ENCODE assay signal across 8 cellular contexts in genomic region chr1:156927215-156928042, GRCh38. TPM values are rescaled to one million over a fixed set of nuclear protein-coding genes. Genes with fewer than 3 reads are reported as not detected.
A peak's percentile ranks its signal among the peaks of the same experiment; 100 is the strongest.
DNase-seq lines count a peak whose midpoint lies in the region; ATAC-seq and TF ChIP-seq lines count a peak whose summit lies in the region.

No MANE protein-coding gene starts in this region.

- peaks cover 75% of the 10 kb centered on the region for H3K27me3 Mint-ChIP-seq in activated T-helper 1 cell treated with anti-CD3 and anti-CD28 coated beads, Interleukin-12 subunit alpha, Interleukin-12 subunit beta, Interleukin-2, Interleukin-4 antibody, amounts not matched to agents 30 ng/mL and 10 ng/mL and 1 ng/mL, durations not matched to agents 14 hours and 24 hours and 36 hours (ENCODE audit: insufficient read depth)

- H3K9ac ChIP-seq in HUES64 (ENCODE audit: low read depth, low read length) = no peak overlapping the region
- no peak overlapping the region for H3K9ac ChIP-seq in parathyroid adenoma

- intact Hi-C loops in activated T-helper 1 cell treated with anti-CD3 and anti-CD28 coated beads, Interleukin-12 subunit alpha, Interleukin-12 subunit beta, Interleukin-2, Interleukin-4 antibody, amounts not matched to agents 30 ng/mL and 10 ng/mL and 1 ng/mL, durations not matched to agents 14 hours and 24 hours and 36 hours (cut with micrococcal nuclease) = loop anchor here (1.0 to 5.0 kb wide), 7 partner anchors 17 to 302 kb away; partner anchors contain the start of gene CRABP2

- no peaks in the 10 kb centered on the region for H3K79me2 ChIP-seq in parathyroid adenoma

- peak overlapping the region; percentile 50 for H2AFZ ChIP-seq in parathyroid adenoma

- no peaks in the 10 kb centered on the region for H3K9me3 Mint-ChIP-seq in activated T-helper 1 cell treated with anti-CD3 and anti-CD28 coated beads, Interleukin-12 subunit alpha, Interleukin-12 subunit beta, Interleukin-2, Interleukin-4 antibody, amounts not matched to agents 30 ng/mL and 10 ng/mL and 1 ng/mL, durations not matched to agents 14 hours and 24 hours and 36 hours

- no peak overlapping the region for H3K27ac Mint-ChIP-seq in activated T-helper 1 cell treated with anti-CD3 and anti-CD28 coated beads, Interleukin-12 subunit alpha, Interleukin-12 subunit beta, Interleukin-2, Interleukin-4 antibody, amounts not matched to agents 30 ng/mL and 10 ng/mL and 1 ng/mL, durations not matched to agents 14 hours and 24 hours and 36 hours

- H3K36me3 Mint-ChIP-seq in activated T-helper 1 cell treated with anti-CD3 and anti-CD28 coated beads, Interleukin-12 subunit alpha, Interleukin-12 subunit beta, Interleukin-2, Interleukin-4 antibody, amounts not matched to agents 30 ng/mL and 10 ng/mL and 1 ng/mL, durations not matched to agents 14 hours and 24 hours and 36 hours (ENCODE audit: low read depth) = no peaks in the 10 kb centered on the region

- peaks cover 23% of the 10 kb centered on the region for H3K4me1 Mint-ChIP-seq in activated T-helper 1 cell treated with anti-CD3 and anti-CD28 coated beads, Interleukin-12 subunit alpha, Interleukin-12 subunit beta, Interleukin-2, Interleukin-4 antibody, amounts not matched to agents 30 ng/mL and 10 ng/mL and 1 ng/mL, durations not matched to agents 14 hours and 24 hours and 36 hours (ENCODE audit: low read depth)

- H3K27me3 ChIP-seq in HUES64 (ENCODE audit: insufficient read depth, low read length) (peaks cover 83% of the 10 kb centered on the region), Peyer's patch (peaks cover 0 to 31% of the 10 kb centered on the region in 2 donors), parathyroid adenoma (ENCODE audit: control insufficient read depth, insufficient read depth, low read length) (no peaks in the 10 kb centered on the region), tibial nerve (peaks cover 0 to 60% of the 10 kb centered on the region in 2 donors)

- H3K4me1 ChIP-seq in HUES64 (ENCODE audit: insufficient read depth, low read length) = peaks cover 3% of the 10 kb centered on the region; the same call in 1 of the 2 replicates
- H3K4me1 ChIP-seq in Peyer's patch = peaks cover 0 to 22% (median 0%) of the 10 kb centered on the region in 4 donors
- no peaks in the 10 kb centered on the region for H3K4me1 ChIP-seq in parathyroid adenoma
- H3K4me1 ChIP-seq in tibial nerve = peaks cover 0 to 42% (median 14%) of the 10 kb centered on the region in 4 donors

- H3K36me3 ChIP-seq in HUES64 (ENCODE audit: insufficient read depth, low read length) = no peaks in the 10 kb centered on the region
- no peaks in the 10 kb centered on the region for H3K36me3 ChIP-seq in Peyer's patch
- H3K36me3 ChIP-seq in parathyroid adenoma (ENCODE audit: control insufficient read depth, insufficient read depth, low read length) = no peaks in the 10 kb centered on the region
- no peaks in the 10 kb centered on the region for H3K36me3 ChIP-seq in tibial nerve

- peak overlapping the region; percentile 55 for H3K4me3 Mint-ChIP-seq in activated T-helper 1 cell treated with anti-CD3 and anti-CD28 coated beads, Interleukin-12 subunit alpha, Interleukin-12 subunit beta, Interleukin-2, Interleukin-4 antibody, amounts not matched to agents 30 ng/mL and 10 ng/mL and 1 ng/mL, durations not matched to agents 14 hours and 24 hours and 36 hours

- no peak for TF ChIP-seq EP300 in tibial nerve (IDR thresholded peaks at IDR 0.05)

- TF ChIP-seq CTCF in Peyer's patch (IDR thresholded peaks at IDR 0.05) = peak in 4 of 6 experiments; percentile 20 to 67 (median 56)
- peak; percentile 75 for TF ChIP-seq CTCF in fibroblast of villous mesenchyme (IDR thresholded peaks at IDR 0.05; ENCODE audit: insufficient read depth, low read depth, low read length)
- TF ChIP-seq CTCF in parathyroid adenoma (IDR thresholded peaks at IDR 0.05) = peak; percentile 35
- peak; percentile 32 to 80 (median 47) for TF ChIP-seq CTCF in tibial nerve (IDR thresholded peaks at IDR 0.05)

- H3K9me3 ChIP-seq in HUES64 (ENCODE audit: insufficient read depth, low read depth, low read length) (no peaks in the 10 kb centered on the region), Peyer's patch (no peaks in the 10 kb centered on the region), parathyroid adenoma (ENCODE audit: control insufficient read depth, low read length) (no peaks in the 10 kb centered on the region), tibial nerve (no peaks in the 10 kb centered on the region)

- no peak for TF ChIP-seq POLR2A in Peyer's patch (IDR thresholded peaks at IDR 0.05)
- no peak for TF ChIP-seq POLR2A in tibial nerve (IDR thresholded peaks at IDR 0.05)

- DNase-seq in Caki2 (ENCODE audit: low read depth) (peak; percentile 83), Peyer's patch (peak; percentile 38 to 80 (median 78)), fibroblast of villous mesenchyme (ENCODE audit: low read depth) (peak; percentile 71), tibial nerve (ENCODE audit: low spot score in 2 of 2) (peak; percentile 38 to 62)
- DNase-seq in activated T-helper 1 cell treated with anti-CD3 and anti-CD28 coated beads, Interleukin-12 subunit alpha, Interleukin-12 subunit beta, Interleukin-2, Interleukin-4 antibody, amounts not matched to agents 30 ng/mL and 10 ng/mL and 1 ng/mL, durations not matched to agents 14 hours and 24 hours and 36 hours (ENCODE audit: low spot score) = peak; percentile 62

- no peak for ATAC-seq in HG03521 (IDR thresholded peaks at IDR 0.05; ENCODE audit: unreplicated experiment)

- peak overlapping the region; percentile 65 for H3K4me2 ChIP-seq in parathyroid adenoma (ENCODE audit: low read length)

- H3K4me3 ChIP-seq in HUES64 (ENCODE audit: low read length) = peak overlapping the region; percentile 58
- peak overlapping the region in 3 of 4 donors; percentile 15 to 41 (median 21) for H3K4me3 ChIP-seq in Peyer's patch
- peak overlapping the region; percentile 51 for H3K4me3 ChIP-seq in fibroblast of villous mesenchyme (ENCODE audit: low read depth, low read length)
- peak overlapping the region; percentile 17 for H3K4me3 ChIP-seq in parathyroid adenoma (ENCODE audit: low read depth, low read length)
- peak overlapping the region in 1 of 4 donors; percentile 36 for H3K4me3 ChIP-seq in tibial nerve

- in situ Hi-C loops in Caki2 (cut with HindIII; ENCODE audit: low pct_unique_long_range_greater_than_20kb, low sequenced_read_pairs) = no loop called here

- 3% methylated on average over 64 of the region's 64 CpGs for WGBS in HUES64
- 14 to 17% methylated on average over 42 to 54 of the region's 64 CpGs for WGBS in tibial nerve, 2 donors

- H3K27ac ChIP-seq in HUES64 (ENCODE audit: low read depth, low read length) (no peak overlapping the region), Peyer's patch (no peak overlapping the region), parathyroid adenoma (no peak overlapping the region), tibial nerve (no peak overlapping the region)

RNA-seq across cellular contexts. Expression of gene LRRC71, which starts 7.0 kb away (rescaled TPM):
- 0.14 TPM in 1 of 2 replicates, not detected in the other for total RNA-seq in Caki2 (2014; rRNA removed; shearing (Covaris generic); ENCODE audit: low replicate concordance)
- not detected for polyA plus RNA-seq in HUES64 (2013, experiment 1 of 2)
- polyA plus RNA-seq in HUES64 (2013, experiment 2 of 2) = not detected
- not detected for total RNA-seq in Peyer's patch
- not detected in 2 replicates for total RNA-seq in activated T-helper 1 cell treated with anti-CD3 and anti-CD28 coated beads, Interleukin-12 subunit alpha, Interleukin-12 subunit beta, Interleukin-2, Interleukin-4 antibody, amounts not matched to agents 30 ng/mL and 10 ng/mL and 1 ng/mL, durations not matched to agents 14 hours and 24 hours and 36 hours
- not detected in 2 replicates for total RNA-seq in fibroblast of villous mesenchyme
- under 1 TPM in 3 of 4 donors, not detected in 1; 0.60 to 0.78 (median 0.66) TPM for total RNA-seq in tibial nerve

RNA-seq across cellular contexts. Expression of gene PEAR1, which starts 33.9 kb away (rescaled TPM):
- total RNA-seq in Caki2 (2014; rRNA removed; shearing (Covaris generic); ENCODE audit: low replicate concordance) = 0.88 and 5.0 TPM in 2 replicates
- polyA plus RNA-seq in HUES64 (2013, experiment 1 of 2) = 1.4 TPM
- 1.0 TPM for polyA plus RNA-seq in HUES64 (2013, experiment 2 of 2)
- total RNA-seq in Peyer's patch (10 to 100 TPM in 1 of 4 donors, 1 to 10 TPM in 3; 4.9 to 17.3 (median 7.0) TPM), fibroblast of villous mesenchyme (11.3 and 12.1 TPM in 2 replicates), tibial nerve (10 to 100 TPM; 31.5 to 51.4 (median 39.7) TPM)
- total RNA-seq in activated T-helper 1 cell treated with anti-CD3 and anti-CD28 coated beads, Interleukin-12 subunit alpha, Interleukin-12 subunit beta, Interleukin-2, Interleukin-4 antibody, amounts not matched to agents 30 ng/mL and 10 ng/mL and 1 ng/mL, durations not matched to agents 14 hours and 24 hours and 36 hours = 0.36 and 0.51 TPM in 2 replicates
